Comparison of ENCODE assay signal across 8 cellular contexts in genomic region chr3:58009026-58009748, GRCh38. TPM values are rescaled to one million over a fixed set of nuclear protein-coding genes. Genes with fewer than 3 reads are reported as not detected.
DNase-seq lines count a peak whose midpoint lies in the region; ATAC-seq lines count a peak whose summit lies in the region.

No MANE protein-coding gene starts in this region.

- H3K4me1 ChIP-seq in Karpas-422 (ENCODE audit: low read length), result peaks cover 13% of the 10 kb centered on the region

- DNase-seq in NCI-H1417 (lab: John Stamatoyannopoulos, UW) (peak in 2 of 3 experiments; percentile 52 to 54), NCI-H1417 treated with DMSO at 0.1 percent for 48 hours (lab: John Stamatoyannopoulos, UW) (no peak), Karpas-422 (peak; percentile 57), germinal center (ENCODE audit: low spot score) (peak; percentile 54), retina (peak; percentile 41), DMS79 treated with DMSO at 0.1 percent for 48 hours (lab: John Stamatoyannopoulos, UW) (no peak)

- peak overlapping the region; percentile 82 for H3K9ac ChIP-seq in Karpas-422 (ENCODE audit: low read length)

- H3K27ac ChIP-seq in Karpas-422 (ENCODE audit: low read length), result no peak overlapping the region

- no peaks in the 10 kb centered on the region for H3K9me2 ChIP-seq in Karpas-422 (replicated peaks; ENCODE audit: insufficient read depth, low read length)

- no peaks in the 10 kb centered on the region for H3K9me3 ChIP-seq in Karpas-422 (ENCODE audit: low read length)

- no peaks in the 10 kb centered on the region for H3K27me3 Mint-ChIP-seq in activated T-helper 17 cell treated with anti-CD3 and anti-CD28 coated beads, Interleukin-2, amount 50 U/mL, for 72 hours

- H3K27ac Mint-ChIP-seq in activated T-helper 17 cell treated with anti-CD3 and anti-CD28 coated beads, Interleukin-2, amount 50 U/mL, for 72 hours, result peak overlapping the region; percentile 0

- H3K36me3 Mint-ChIP-seq in activated T-helper 17 cell treated with anti-CD3 and anti-CD28 coated beads, Interleukin-2, amount 50 U/mL, for 72 hours (ENCODE audit: low read depth), result no peaks in the 10 kb centered on the region

- peak overlapping the region; percentile 64 for H3K4me3 Mint-ChIP-seq in activated T-helper 17 cell treated with anti-CD3 and anti-CD28 coated beads, Interleukin-2, amount 50 U/mL, for 72 hours

- H3K27me3 ChIP-seq in Karpas-422 (ENCODE audit: low read length), result no peaks in the 10 kb centered on the region

- ATAC-seq in activated T-helper 17 cell treated with anti-CD3 and anti-CD28 coated beads, Interleukin-2, amount 50 U/mL, for 72 hours (replicated peaks), result peak; percentile 54
- no peak for ATAC-seq in GM21786 (IDR thresholded peaks at IDR 0.05; ENCODE audit: unreplicated experiment)

- H3K36me3 ChIP-seq in Karpas-422 (ENCODE audit: insufficient read depth, low read length), result no peaks in the 10 kb centered on the region

- H3K4me3 ChIP-seq in Karpas-422 (ENCODE audit: low read length), result peak overlapping the region; percentile 75

- no peaks in the 10 kb centered on the region for H3K79me2 ChIP-seq in Karpas-422 (ENCODE audit: low read length)

- peak overlapping the region; percentile 78 for H3K4me2 ChIP-seq in Karpas-422 (ENCODE audit: low read depth, low read length, poor library complexity, severe bottlenecking)

- H3K9me3 Mint-ChIP-seq in activated T-helper 17 cell treated with anti-CD3 and anti-CD28 coated beads, Interleukin-2, amount 50 U/mL, for 72 hours, result no peaks in the 10 kb centered on the region

- peaks cover 5% of the 10 kb centered on the region; the same call in 1 of the 2 replicates for H4K20me1 ChIP-seq in Karpas-422 (ENCODE audit: insufficient read depth, low read depth, low read length)

- H3K4me1 Mint-ChIP-seq in activated T-helper 17 cell treated with anti-CD3 and anti-CD28 coated beads, Interleukin-2, amount 50 U/mL, for 72 hours, result peaks cover 23% of the 10 kb centered on the region

- peak overlapping the region; percentile 86; the same call in 1 of the 2 replicates for H2AFZ ChIP-seq in Karpas-422 (ENCODE audit: low read length)

RNA-seq across cellular contexts. Expression of gene FLNB, which starts 1.0 kb away (rescaled TPM):
- 14.1 and 14.2 TPM in 2 replicates for total RNA-seq in Karpas-422 (2014; rRNA removed; shearing (Covaris generic); ENCODE audit: low replicate concordance)
- 10 to 100 TPM; 22.5 to 23.6 TPM for total RNA-seq in activated T-helper 17 cell treated with anti-CD3 and anti-CD28 coated beads, Interleukin-2, amount 50 U/mL, for 72 hours

Comparison
In these comparisons a context has a peak if more than half of its experiments do, and no peak if none do; other contexts are left out.
1. DNase-seq: peak in NCI-H1417 (2 of 3), Karpas-422 (single experiment), germinal center (single experiment) and retina (single experiment); none in NCI-H1417 treated with DMSO at 0.1 percent for 48 hours (single experiment) and DMS79 treated with DMSO at 0.1 percent for 48 hours (single experiment).